Comparison of ENCODE assay signal across 8 cellular contexts in the genomic region with DNA sequence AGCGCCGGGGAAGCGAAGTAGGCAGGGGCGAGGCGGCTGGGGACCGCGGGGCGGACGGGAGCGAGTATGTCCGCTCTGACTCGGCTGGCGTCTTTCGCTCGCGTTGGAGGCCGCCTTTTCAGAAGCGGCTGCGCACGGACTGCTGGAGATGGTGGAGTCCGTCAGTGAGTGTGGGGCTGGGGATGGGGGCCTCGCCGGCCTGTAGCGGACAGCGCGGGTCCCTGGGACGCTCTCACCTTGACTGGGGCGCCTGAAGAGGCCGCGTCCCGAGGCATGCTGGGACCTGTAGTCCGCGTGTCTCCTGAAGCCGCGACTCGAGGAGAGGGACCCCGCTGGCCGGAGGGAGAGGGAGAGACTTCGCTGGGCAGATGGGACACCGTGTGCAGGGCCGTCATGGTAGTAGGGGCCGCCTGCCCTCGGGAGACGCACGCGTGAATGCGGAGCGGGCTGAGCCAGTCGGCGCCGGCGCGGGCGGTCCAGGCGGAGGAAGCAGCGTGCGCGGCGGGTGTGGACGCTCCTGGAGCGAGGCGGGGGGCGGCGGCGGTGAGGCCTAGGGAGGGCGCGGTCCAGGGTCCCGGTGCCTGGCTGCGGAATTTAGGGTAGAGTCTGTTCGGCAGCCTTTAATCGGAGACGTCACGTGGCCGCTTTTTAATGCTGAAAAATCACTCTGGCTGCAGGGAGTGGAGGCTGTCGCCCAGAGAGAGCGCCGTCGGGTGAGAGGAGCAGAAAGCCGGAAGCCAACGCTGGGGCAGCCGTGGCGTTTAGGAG. TPM values are rescaled to one million over a fixed set of nuclear protein-coding genes. Genes with fewer than 3 reads are reported as not detected.
DNase-seq lines count a peak whose midpoint lies in the region; ATAC-seq and TF ChIP-seq lines count a peak whose summit lies in the region.

NDUFB2 (plus strand) TSS at position 30 of the 768 bp plus-strand sequence; CDS start at position 67, 37 bp downstream.

- peak within 1 kb of the TSS; percentile 46 for H3K4me3 ChIP-seq in colonic mucosa

- H3K36me3 ChIP-seq in colonic mucosa, result no peaks in the 10 kb centered on the region

- no peaks in the 10 kb centered on the region for H3K27me3 ChIP-seq in colonic mucosa
- no peaks in the 10 kb centered on the region for H3K27me3 ChIP-seq in layer of hippocampus (ENCODE audit: control insufficient read depth, insufficient read depth, low read length)

- peak within 1 kb of the TSS; percentile 57 to 93 for H3K9ac ChIP-seq in colonic mucosa (ENCODE audit: low read depth in 2 of 2, low read length in 2 of 2)

- intact Hi-C loops in colonic mucosa (cut with DNase I), result no loop called here

- no peak for TF ChIP-seq CTCF in colonic mucosa (IDR thresholded peaks at IDR 0.05)

- H3K9me3 ChIP-seq in colonic mucosa, result no peaks in the 10 kb centered on the region

- ATAC-seq in GM18868 (IDR thresholded peaks at IDR 0.05; ENCODE audit: unreplicated experiment) (peak; percentile 94), HG03097 (IDR thresholded peaks at IDR 0.05; ENCODE audit: low FRiP score, unreplicated experiment) (peak; percentile 79)

- H3K4me1 ChIP-seq in colonic mucosa, result peaks cover 7% of the 10 kb centered on the region

- H3K27ac ChIP-seq in colonic mucosa (peak within 1 kb of the TSS; percentile 69), layer of hippocampus (ENCODE audit: low read depth, low read length) (peak within 1 kb of the TSS; percentile 95)

- DNase-seq in AG20443 (ENCODE audit: low spot score) (peak; percentile 84), NCI-H2227 treated with DMSO at 0.1 percent for 48 hours (lab: John Stamatoyannopoulos, UW) (peak; percentile 90), colonic mucosa (peak; percentile 85)
- peak; percentile 60 to 85 (median 65) for DNase-seq in activated CD4-positive, CD25-positive, alpha-beta regulatory T cell (lab: John Stamatoyannopoulos, UW)
- DNase-seq in stimulated activated CD4-positive, alpha-beta T cell treated with anti-CD3 and anti-CD28 coated beads, Interleukin-1b, Interleukin-23, amount 100 ng/mL, for 48 hours, result peak; percentile 73

RNA-seq across cellular contexts. Expression of gene NDUFB2, which starts in this region (rescaled TPM):
- total RNA-seq in colonic mucosa, result 100 to 1,000 TPM; 281 to 309 TPM

Comparison
In these comparisons a context has a peak if more than half of its experiments do, and no peak if none do; other contexts are left out.
1. Peak in every context shown above with its lines: DNase-seq, ATAC-seq, H3K4me3 ChIP-seq and H3K27ac ChIP-seq.